Comparison of ENCODE assay signal across 25 cellular contexts in genomic region chr2:45793564-45793963, GRCh38.
A peak's percentile ranks its signal among the peaks of the same experiment; 100 is the strongest.
DNase-seq lines count a peak whose midpoint lies in the region; ATAC-seq, FAIRE-seq and TF ChIP-seq lines count a peak whose summit lies in the region.
"Had no signal": no experiment of that assay in that cellular context is flagged by ENCODE, and none has a peak within 500 bp of the region (broad histone marks: within the 10 kb centered on the region; RNA-seq: fewer than 3 reads in every experiment).

No MANE protein-coding gene starts in this region.

- no peak overlapping the region for H3K4me3 ChIP-seq in K562
- H3K4me3 ChIP-seq in pancreas = no peak overlapping the region
- H3K4me3 ChIP-seq in CD8-positive, alpha-beta memory T cell (ENCODE audit: low read length) = no peak overlapping the region
- H3K4me3 ChIP-seq: breast epithelium, colonic mucosa, skin epidermis, thoracic aorta had no signal

- no peak for TF ChIP-seq EP300 in K562 (IDR thresholded peaks at IDR 0.05; ENCODE audit: low read length)

- intact Hi-C loops in K562 (cut with micrococcal nuclease) (no loop called here), pancreas (cut with DNase I) (loop anchor here in 1 of 3 donors (10.0 kb wide), 1 partner anchor 141 kb away; no protein-coding TSS in a partner anchor)

- H3K27me3 ChIP-seq in K562 (ENCODE audit: control insufficient read depth in 2 of 2, insufficient read depth in 2 of 2, low read length in 2 of 2) = peaks cover 4 to 19% of the 10 kb centered on the region in 2 experiments; a peak in 3 of 5 replicates
- no peaks in the 10 kb centered on the region for H3K27me3 ChIP-seq in pancreas
- H3K27me3 ChIP-seq in CD8-positive, alpha-beta memory T cell (ENCODE audit: insufficient read depth, low read length, poor library complexity, severe bottlenecking) = no peaks in the 10 kb centered on the region
- H3K27me3 ChIP-seq: breast epithelium, colonic mucosa had no signal

- no TSS peak for BruUV-seq in K562 (replicated peaks; lab: Mats Ljungman, UMichigan)

- peak overlapping the region in 1 of 8 donors; percentile 14 for H3K27ac Mint-ChIP-seq in CD8-positive, alpha-beta memory T cell
- H3K27ac Mint-ChIP-seq: endodermal cell; IgD-negative memory B cell; T-helper 2 cell treated with Interferon-gamma antibody and Interleukin-4, amounts not matched to agents 5 μg/mL and 100 μg/mL, for 36 hours had no signal

- no peaks in the 10 kb centered on the region for H4K20me1 ChIP-seq in K562 (replicated peaks; ENCODE audit: control insufficient read depth, insufficient read depth, low read length)

- no peak overlapping the region for H3K4me2 ChIP-seq in K562 (ENCODE audit: insufficient read depth, low read length)

- DNase-seq in DMS 273 (lab: John Stamatoyannopoulos, UW; ENCODE audit: unreplicated experiment) = peak; percentile 62
- DNase-seq in DMS 273 treated with DMSO at 0.1 percent for 48 hours (lab: John Stamatoyannopoulos, UW) = no peak
- DNase-seq in G401 (ENCODE audit: low spot score) = peak; percentile 55
- DNase-seq in K562 (ENCODE audit: extremely low read depth in 1 of 4, low spot score in 3 of 4) = no peak
- DNase-seq in pancreas = peak in 3 of 6 donors; percentile 54 to 63 (median 56)
- DNase-seq in CD8-positive, alpha-beta memory T cell = no peak
- DNase-seq in pons (ENCODE audit: low spot score) = no peak
- DNase-seq: activated CD4-positive, alpha-beta T cell treated with anti-CD3 and anti-CD28 coated beads, Interleukin-2, amount 50 U/mL, for 48 hours; activated effector memory CD4-positive, alpha-beta T cell treated with anti-CD3 and anti-CD28 coated beads, Interleukin-2, amount 50 U/mL, for 16 hours; AML-193; Caco-2; colonic mucosa; endodermal cell; NCI-H1436 treated with DMSO at 0.1 percent for 48 hours; stimulated activated naive CD4-positive, alpha-beta T cell treated with Interleukin-2 at 50 U/mL for 16 hours had no signal

- H3K4me1 ChIP-seq in K562 (replicated peaks in 1 of 2; ENCODE audit: control insufficient read depth in 2 of 2, insufficient read depth in 2 of 2, low read length in 2 of 2) (no peaks in the 10 kb centered on the region; a peak in 2 of 5 replicates), pancreas (peaks cover 9 to 17% (median 16%) of the 10 kb centered on the region in 3 donors)
- no peaks in the 10 kb centered on the region for H3K4me1 ChIP-seq in CD8-positive, alpha-beta memory T cell (ENCODE audit: insufficient read depth, low read length)
- H3K4me1 ChIP-seq: breast epithelium, Caco-2, colonic mucosa had no signal

- no peak overlapping the region for H3K9ac ChIP-seq in K562 (ENCODE audit: insufficient read depth in 1 of 2, low read depth in 2 of 2, low read length in 2 of 2)

- H3K27ac ChIP-seq in K562 (ENCODE audit: extremely low read depth, low read depth, low read length) (no peak overlapping the region), pancreas (peak overlapping the region in 3 of 4 donors; percentile 23 to 52 (median 24))
- H3K27ac ChIP-seq in CD8-positive, alpha-beta memory T cell (ENCODE audit: low read depth, low read length) = no peak overlapping the region
- H3K27ac ChIP-seq: 22Rv1, breast epithelium, colonic mucosa, skin epidermis, thoracic aorta had no signal

- H3K4me1 Mint-ChIP-seq in CD8-positive, alpha-beta memory T cell = peaks cover 3 to 7% (median 3%) of the 10 kb centered on the region in 3 donors
- H3K4me1 Mint-ChIP-seq: endodermal cell had no signal

- peaks cover 0 to 2% (median 0%) of the 10 kb centered on the region in 3 donors for H3K36me3 Mint-ChIP-seq in CD8-positive, alpha-beta memory T cell

- H3K9me1 ChIP-seq in K562 (ENCODE audit: control insufficient read depth, insufficient read depth, low read length) = no peaks in the 10 kb centered on the region

- CTCF ChIA-PET in K562 (lab: Yijun Ruan, JAX; ENCODE audit: low intra/inter-chr PET ratio) = no interaction called here
- CTCF ChIA-PET in CD8-positive, alpha-beta memory T cell (lab: Charles Lee) = interaction anchor here (1.2 kb wide), 1 partner anchor 15 kb away, joined by 4 read pairs; no protein-coding TSS in a partner anchor

- no peaks in the 10 kb centered on the region for H3K79me2 ChIP-seq in K562 (ENCODE audit: control insufficient read depth, insufficient read depth, low read length)

- no peak for ATAC-seq in K562
- ATAC-seq in pancreas = peak; percentile 75 to 87 (median 84)
- ATAC-seq in HG03469 (IDR thresholded peaks at IDR 0.05; ENCODE audit: unreplicated experiment) = no peak

- TF ChIP-seq CTCF in K562 (IDR thresholded peaks at IDR 0.05 in 2 of 3, conservative IDR thresholded peaks at IDR 0.05 in 1 of 3; ENCODE audit: insufficient read depth in 2 of 3, low read depth in 1 of 3, low read length in 3 of 3) (no peak), pancreas (IDR thresholded peaks at IDR 0.05) (no peak)

- 13% methylated on average over 4 of the region's 4 CpGs for WGBS in K562 (ENCODE audit: insufficient coverage, low coverage, missing lambda C conversion rate)
- 17 to 21% methylated on average over 4 of the region's 4 CpGs for WGBS in pancreas, 2 donors

- in situ Hi-C loops in G401 (cut with HindIII; ENCODE audit: low sequenced_read_pairs) (no loop called here), K562 (cut with MboI) (no loop called here)

- TF ChIP-seq POLR2A in K562 (conservative IDR thresholded peaks at IDR 0.05) = no peak

- FAIRE-seq in K562 (lab: Jason Lieb, UNC) (no peak), pancreas (lab: Jason Lieb, UNC) (no peak)
- FAIRE-seq: G401.6, GM18507, keratinocyte had no signal

- H3K36me3 ChIP-seq in K562 (ENCODE audit: control insufficient read depth, insufficient read depth, low read length) (no peaks in the 10 kb centered on the region), pancreas (no peaks in the 10 kb centered on the region)
- no peaks in the 10 kb centered on the region for H3K36me3 ChIP-seq in CD8-positive, alpha-beta memory T cell (ENCODE audit: insufficient read depth, low read length)
- H3K36me3 ChIP-seq: breast epithelium, colonic mucosa, thoracic aorta had no signal

- no peak for TF ChIP-seq RAD21 in K562 (CRISPR knock-in tag; conservative IDR thresholded peaks at IDR 0.05 in 1 of 2, IDR thresholded peaks at IDR 0.05 in 1 of 2)

- no peaks in the 10 kb centered on the region for H3K9me3 Mint-ChIP-seq in CD8-positive, alpha-beta memory T cell
- H3K9me3 Mint-ChIP-seq: endodermal cell; IgD-negative memory B cell; T-helper 2 cell treated with Interferon-gamma antibody and Interleukin-4, amounts not matched to agents 5 μg/mL and 100 μg/mL, for 36 hours had no signal

- H3K9me3 ChIP-seq in K562 (replicated peaks; ENCODE audit: control insufficient read depth, insufficient read depth, low read depth, low read length) (no peaks in the 10 kb centered on the region), pancreas (no peaks in the 10 kb centered on the region)
- no peaks in the 10 kb centered on the region for H3K9me3 ChIP-seq in CD8-positive, alpha-beta memory T cell (ENCODE audit: low read length)
- H3K9me3 ChIP-seq: breast epithelium, Caco-2, colonic mucosa, thoracic aorta had no signal

- no peaks in the 10 kb centered on the region for H3K27me3 Mint-ChIP-seq in CD8-positive, alpha-beta memory T cell
- H3K27me3 Mint-ChIP-seq: IgD-negative memory B cell had no signal

- no peak overlapping the region for H3K4me3 Mint-ChIP-seq in CD8-positive, alpha-beta memory T cell
- H3K4me3 Mint-ChIP-seq: endodermal cell; IgD-negative memory B cell; T-helper 2 cell treated with Interferon-gamma antibody and Interleukin-4, amounts not matched to agents 5 μg/mL and 100 μg/mL, for 36 hours had no signal

- POLR2A ChIA-PET in K562 (lab: Yijun Ruan, JAX) = interaction anchor here (1.2 to 1.6 kb wide), 2 partner anchors 15 to 61 kb away, joined by 3 to 4 read pairs; no protein-coding TSS in a partner anchor
- POLR2A ChIA-PET in CD8-positive, alpha-beta memory T cell (lab: Charles Lee) = no interaction called here

- H2AFZ ChIP-seq in K562 (ENCODE audit: low read depth, low read length) = peak overlapping the region; percentile 66; the same call in 1 of the 2 replicates

TF ChIP-seq in K562, 482 proteins besides CTCF, POLR2A, EP300 and RAD21:
- peak; percentile 30; the same call in 1 of the 2 replicates for TF ChIP-seq NFIC (IDR thresholded peaks at IDR 0.05)
- TF ChIP-seq ZNF12 (CRISPR knock-in tag; IDR thresholded peaks at IDR 0.05) = 0 out of 2 replicates have a peak, but pooled peaks have one; percentile 59
- TF ChIP-seq MYNN (IDR thresholded peaks at IDR 0.05) = no peak
- no peak for TF ChIP-seq MYNN (CRISPR knock-in tag; IDR thresholded peaks at IDR 0.05)

Comparison
In these comparisons a context has a peak if more than half of its experiments do, and no peak if none do; other contexts are left out.
1. DNase-seq: peak in DMS 273 (single experiment) and G401 (single experiment); none in DMS 273 treated with DMSO at 0.1 percent for 48 hours (single experiment), K562 (0 of 4), CD8-positive, alpha-beta memory T cell (0 of 5) and pons (single experiment).
2. ATAC-seq: peak in pancreas (4 of 4); none in K562 (single experiment) and HG03469 (single experiment).
3. H3K27ac ChIP-seq: peak in pancreas (3 of 4); none in K562 (single experiment) and CD8-positive, alpha-beta memory T cell (single experiment).